ENCODE assay signal across 8 cellular contexts in genomic region chr1:114581335-114582287, GRCh38. TPM values are rescaled to one million over a fixed set of nuclear protein-coding genes. Genes with fewer than 3 reads are reported as not detected.
DNase-seq lines count a peak whose midpoint lies in the region; ATAC-seq, FAIRE-seq and TF ChIP-seq lines count a peak whose summit lies in the region.

Gene BCAS2, minus strand, starts transcription at chr1:114581615. Its CDS starts 24 bp downstream, at chr1:114581591.

- DNase-seq in BE2C (peak; percentile 92), GM19240 (ENCODE audit: insufficient read length, low spot score) (peak; percentile 75), NCI-H526 (lab: John Stamatoyannopoulos, UW) (peak; percentile 97 to 98), kidney tubule cell (ENCODE audit: low spot score) (peak; percentile 98)
- peak; percentile 96 for DNase-seq in activated CD4-positive, alpha-beta T cell treated with anti-CD3 and anti-CD28 coated beads for 48 hours
- DNase-seq in stimulated activated CD4-positive, alpha-beta T cell treated with anti-CD3 and anti-CD28 coated beads, Interleukin-1b, Interleukin-23, amount 100 ng/mL, for 24 hours (ENCODE audit: low read depth in 4 of 4, low spot score in 1 of 4) = peak; percentile 78 to 90 (median 84)

- peak; percentile 88 for FAIRE-seq in colon (lab: Jason Lieb, UNC)

- H3K36me3 ChIP-seq in BE2C = peaks cover 5% of the 10 kb centered on the region

- no peaks in the 10 kb centered on the region for H3K27me3 ChIP-seq in BE2C

- peak; percentile 100 for ATAC-seq in HG03460 (IDR thresholded peaks at IDR 0.05; ENCODE audit: unreplicated experiment)

- H3K9me3 ChIP-seq in BE2C = no peaks in the 10 kb centered on the region

- no peak for TF ChIP-seq CTCF in BE2C (IDR thresholded peaks at IDR 0.05; ENCODE audit: low read depth, low read length)

- H3K4me1 ChIP-seq in BE2C = no peaks in the 10 kb centered on the region

- H3K4me3 ChIP-seq in BE2C (ENCODE audit: low read depth, low read length) = peak within 1 kb of the TSS; percentile 71

RNA-seq across cellular contexts. Expression of gene BCAS2, which starts in this region (rescaled TPM):
- polyA plus RNA-seq in BE2C (2012; ENCODE audit: insufficient read depth, insufficient read length, low read depth) = 150 TPM

Comparison
In these comparisons a context has a peak if more than half of its experiments do, and no peak if none do; other contexts are left out.
1. Peak in every context shown above with its lines: DNase-seq, ATAC-seq and H3K4me3 ChIP-seq.